Comparison of ENCODE assay signal across 24 cellular contexts in the genomic region with DNA sequence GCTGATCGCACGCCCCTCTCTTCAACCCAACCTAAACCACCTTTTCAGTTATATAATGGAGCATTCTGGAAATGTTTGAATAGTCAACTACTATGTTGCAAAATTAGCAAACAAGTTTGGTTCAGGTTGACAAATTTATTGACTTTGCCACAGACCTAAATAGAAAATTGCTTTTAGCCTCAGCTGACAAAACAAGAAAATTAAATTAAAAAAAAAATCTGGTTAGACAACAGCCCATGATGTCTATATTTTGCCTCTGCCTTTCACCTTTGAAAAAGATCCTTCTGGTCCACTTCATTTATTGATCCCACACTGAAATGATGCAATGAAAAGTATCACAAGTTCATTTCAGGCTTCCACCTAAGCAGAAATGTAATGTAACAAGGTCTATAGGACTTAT. TPM values are rescaled to one million over a fixed set of nuclear protein-coding genes. Genes with fewer than 3 reads are reported as not detected.
"Had no signal": no experiment of that assay in that cellular context is flagged by ENCODE, and none has a peak within 500 bp of the region (broad histone marks: within the 10 kb centered on the region; RNA-seq: fewer than 3 reads in every experiment).

No MANE protein-coding gene starts in this region.

- H3K4me3 ChIP-seq: colonic mucosa, esophagus squamous epithelium, gastrocnemius medialis, heart right ventricle, left ventricle myocardium inferior, lower lobe of right lung, mucosa of descending colon had no signal

- H3K4me1 ChIP-seq: colonic mucosa, esophagus squamous epithelium, gastrocnemius medialis, heart right ventricle, left ventricle myocardium inferior, lower lobe of right lung had no signal

- ATAC-seq: effector memory CD8-positive, alpha-beta T cell; esophagus mucosa; gastrocnemius medialis; heart right ventricle; left cardiac atrium; lower lobe of right lung; mucosa of descending colon had no signal

- H3K36me3 ChIP-seq: colonic mucosa, esophagus squamous epithelium, gastrocnemius medialis, heart right ventricle, left ventricle myocardium inferior, lower lobe of right lung had no signal

- H3K27ac ChIP-seq: colonic mucosa, epithelial cell of prostate, esophagus squamous epithelium, gastrocnemius medialis, heart right ventricle, left ventricle myocardium inferior, lower lobe of right lung had no signal

- H3K9me3 ChIP-seq: colonic mucosa, esophagus squamous epithelium, gastrocnemius medialis, heart right ventricle, left ventricle myocardium inferior, lower lobe of right lung, mucosa of descending colon had no signal

- DNase-seq: colonic mucosa; cortex of kidney; effector CD8-positive, alpha-beta T cell; effector memory CD8-positive, alpha-beta T cell; endodermal cell; erythroblast; esophagus squamous epithelium; foreskin fibroblast; foreskin melanocyte; gastrocnemius medialis; glutamatergic neuron; head of caudate nucleus; heart right ventricle; hippocampal formation; left cardiac atrium; left ventricle myocardium inferior; lower lobe of right lung; mesenchymal stem cell; mucosa of descending colon; naive B cell had no signal

- H3K27me3 ChIP-seq: colonic mucosa, esophagus squamous epithelium, gastrocnemius medialis, heart right ventricle had no signal

RNA-seq across cellular contexts. Expression of a gene that starts 17.5 kb away (rescaled TPM):
- total RNA-seq: glomerular endothelial cell, kidney epithelial cell had no signal
